Comparison of ENCODE assay signal across 10 cellular contexts in the genomic region with DNA sequence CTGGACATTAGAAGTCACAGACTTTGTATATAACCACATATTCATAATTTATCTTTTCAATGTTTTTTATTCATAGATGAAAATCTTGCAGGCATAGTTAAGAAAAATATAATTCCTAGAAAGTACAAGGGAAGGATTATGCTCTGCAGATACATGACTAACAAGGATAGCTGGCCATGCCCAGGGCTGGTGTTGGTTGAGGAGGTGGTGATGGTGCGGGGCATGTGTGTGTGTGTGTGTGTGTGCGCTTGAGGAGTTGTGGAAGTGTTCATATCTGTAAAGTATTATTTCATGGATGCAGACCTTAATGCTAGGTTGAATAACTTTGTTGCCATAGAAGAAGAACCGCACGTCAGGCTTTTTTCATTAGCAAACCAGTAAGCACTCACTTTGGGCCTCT. TPM values are rescaled to one million over a fixed set of nuclear protein-coding genes. Genes with fewer than 3 reads are reported as not detected.
DNase-seq lines count a peak whose midpoint lies in the region; ATAC-seq and TF ChIP-seq lines count a peak whose summit lies in the region.
"Had no signal": no experiment of that assay in that cellular context is flagged by ENCODE, and none has a peak within 500 bp of the region (broad histone marks: within the 10 kb centered on the region; RNA-seq: fewer than 3 reads in every experiment).

No MANE protein-coding gene starts in this region.

- POLR2A ChIA-PET in BJ (lab: Charles Lee), result no interaction called here

- H3K9me3 ChIP-seq in Peyer's patch (no peaks in the 10 kb centered on the region), left lung (no peaks in the 10 kb centered on the region)

- no peaks in the 10 kb centered on the region for H3K9me3 Mint-ChIP-seq in osteocyte (ENCODE audit: unreplicated experiment)

- no peak overlapping the region for H3K27ac Mint-ChIP-seq in osteocyte (ENCODE audit: unreplicated experiment)

- no peak for ATAC-seq in left lung
- ATAC-seq: left colon had no signal

- H3K27me3 ChIP-seq in BJ (ENCODE audit: control insufficient read depth, insufficient read depth, low read length) (no peaks in the 10 kb centered on the region), Peyer's patch (no peaks in the 10 kb centered on the region), left lung (peaks cover 0 to 36% of the 10 kb centered on the region in 2 donors)

- H3K36me3 ChIP-seq in BJ (ENCODE audit: control insufficient read depth, insufficient read depth, low read length), result peaks cover 11% of the 10 kb centered on the region
- H3K36me3 ChIP-seq in Peyer's patch, result no peaks in the 10 kb centered on the region
- H3K36me3 ChIP-seq in left lung, result no peaks in the 10 kb centered on the region

- TF ChIP-seq CTCF in BJ (IDR thresholded peaks at IDR 0.05; ENCODE audit: insufficient read depth, low read depth, low read length) (no peak), NB4 (IDR thresholded peaks at IDR 0.05; ENCODE audit: low read depth, low read length) (no peak), fibroblast of pulmonary artery (IDR thresholded peaks at IDR 0.05; ENCODE audit: low read length, missing control alignments) (no peak), osteocyte (IDR thresholded peaks at IDR 0.05) (no peak), Peyer's patch (IDR thresholded peaks at IDR 0.05) (no peak), left lung (IDR thresholded peaks at IDR 0.05) (no peak)

- TF ChIP-seq POLR2A in NB4 (IDR thresholded peaks at IDR 0.05; ENCODE audit: extremely low read depth, insufficient read length) (no peak), Peyer's patch (IDR thresholded peaks at IDR 0.05) (no peak)

- H3K4me3 ChIP-seq in BJ (ENCODE audit: low read depth, low read length) (peak overlapping the region; percentile 80), NB4 (ENCODE audit: low read depth, low read length) (peak overlapping the region; percentile 97), fibroblast of pulmonary artery (replicated peaks; ENCODE audit: low read depth, low read length) (peak overlapping the region; percentile 89), Peyer's patch (peak overlapping the region in 2 of 4 donors; percentile 40 to 65), left lung (peak overlapping the region in 1 of 2 donors; percentile 64)

- no peaks in the 10 kb centered on the region for H3K36me3 Mint-ChIP-seq in osteocyte (ENCODE audit: unreplicated experiment)

- H3K27ac ChIP-seq in Peyer's patch (peak overlapping the region in 1 of 4 donors; percentile 86), left lung (no peak overlapping the region)

- CTCF ChIA-PET in BJ (lab: Yijun Ruan, JAX), result no interaction called here

- peaks cover 0 to 5% (median 4%) of the 10 kb centered on the region in 4 donors for H3K4me1 ChIP-seq in Peyer's patch
- peaks cover 10 to 47% of the 10 kb centered on the region in 2 donors for H3K4me1 ChIP-seq in left lung

- peak overlapping the region; percentile 71 for H3K4me3 Mint-ChIP-seq in osteocyte (ENCODE audit: unreplicated experiment)

- intact Hi-C loops in left lung (cut with DNase I), result no loop called here

- H3K27me3 Mint-ChIP-seq in osteocyte (ENCODE audit: unreplicated experiment), result no peaks in the 10 kb centered on the region

- peaks cover 30% of the 10 kb centered on the region for H3K4me1 Mint-ChIP-seq in osteocyte (ENCODE audit: unreplicated experiment)

- no peak for DNase-seq in BJ (ENCODE audit: low read depth)
- no peak for DNase-seq in NB4 (ENCODE audit: low read depth)
- DNase-seq in fibroblast of pulmonary artery (ENCODE audit: low read depth), result no peak
- no peak for DNase-seq in osteocyte (ENCODE audit: extremely low spot score, unreplicated experiment)
- DNase-seq in HT-29 (ENCODE audit: low spot score), result no peak
- DNase-seq in Peyer's patch, result no peak
- DNase-seq in left lung, result no peak
- no peak for DNase-seq in SK-N-DZ (ENCODE audit: low spot score)
- DNase-seq: effector CD8-positive, alpha-beta T cell; left colon had no signal

RNA-seq across cellular contexts. Expression of a gene that starts 1.3 kb away (rescaled TPM):
- 20.3 and 21.3 TPM in 2 replicates for polyA plus RNA-seq in BJ (2011; rRNA removed)
- 28.9 and 34.7 TPM in 2 replicates for polyA minus RNA-seq in BJ (2011; rRNA and poly(A)+ RNA removed)
- total RNA-seq in osteocyte (1.6 and 2.1 TPM in 2 replicates), Peyer's patch (1 to 10 TPM; 1.9 to 6.7 (median 4.3) TPM), left lung (10 to 100 TPM in 1 of 2 donors, 1 to 10 TPM in 1; 6.9 to 15.8 TPM)
- not detected in 2 replicates for total RNA-seq in HT-29 (2014; rRNA removed; shearing (Covaris generic))
- polyA plus RNA-seq in SK-N-DZ (2014; cell fraction: cytosol; rRNA removed), result 0.16 TPM in 2 replicates
- polyA plus RNA-seq in SK-N-DZ (2014; cell fraction: nucleus; rRNA removed), result 0.02 TPM in 1 of 2 replicates, not detected in the other
